In genomic region chr6:155224031-155224451, GRCh38 we compare ENCODE assay signal across 9 cellular contexts. TPM values are rescaled to one million over a fixed set of nuclear protein-coding genes. Genes with fewer than 3 reads are reported as not detected.
DNase-seq lines count a peak whose midpoint lies in the region; ATAC-seq, FAIRE-seq and TF ChIP-seq lines count a peak whose summit lies in the region.
"Had no signal": no experiment of that assay in that cellular context is flagged by ENCODE, and none has a peak within 500 bp of the region (broad histone marks: within the 10 kb centered on the region; RNA-seq: fewer than 3 reads in every experiment).

No MANE protein-coding gene starts in this region.

- POLR2A ChIA-PET in T-cell (lab: Charles Lee) = no interaction called here
- POLR2A ChIA-PET in endothelial cell of umbilical vein (lab: Charles Lee) = no interaction called here

- H3K27me3 Mint-ChIP-seq in T-cell = peaks cover 3 to 11% of the 10 kb centered on the region in 2 donors

- CTCF ChIA-PET in T-cell (lab: Charles Lee) = no interaction called here
- CTCF ChIA-PET in endothelial cell of umbilical vein (lab: Charles Lee) = interaction anchor here (0.8 to 2.0 kb wide), 7 partner anchors 14 to 548 kb away, joined by 3 to 8 read pairs (median 5); no protein-coding TSS in a partner anchor

- H3K9me3 ChIP-seq in endothelial cell of umbilical vein (replicated peaks; ENCODE audit: control insufficient read depth, insufficient read depth, low read length) (no peaks in the 10 kb centered on the region), heart left ventricle (no peaks in the 10 kb centered on the region)

- H3K27me3 ChIP-seq in endothelial cell of umbilical vein (ENCODE audit: control insufficient read depth in 2 of 2, insufficient read depth in 2 of 2, low read length in 2 of 2) (no peaks in the 10 kb centered on the region), heart left ventricle (no peaks in the 10 kb centered on the region)

- H3K27ac ChIP-seq in endothelial cell of umbilical vein (ENCODE audit: insufficient read depth, low read depth, low read length) (peak overlapping the region; percentile 74), heart left ventricle (peak overlapping the region in 1 of 12 donors; percentile 13)

- H3K27ac Mint-ChIP-seq in T-cell = peak overlapping the region; percentile 27 to 62

- 88 to 92% (median 89%) methylated on average over 4 of the region's 4 CpGs for WGBS in heart left ventricle, 4 donors

- H3K36me3 ChIP-seq in endothelial cell of umbilical vein (ENCODE audit: control insufficient read depth in 2 of 2, extremely low read depth in 1 of 2, insufficient read depth in 2 of 2, low read length in 2 of 2) (no peaks in the 10 kb centered on the region), heart left ventricle (no peaks in the 10 kb centered on the region)

- DNase-seq in stimulated activated naive CD4-positive, alpha-beta T cell treated with Interleukin-2 at 50 U/mL for 16 hours (lab: John Stamatoyannopoulos, UW) = peak; percentile 54
- no peak for DNase-seq in stimulated activated naive CD4-positive, alpha-beta T cell (lab: John Stamatoyannopoulos, UW)
- peak in 6 of 34 experiments; percentile 2 to 10 (median 2) for DNase-seq in T-cell
- peak; percentile 90 for DNase-seq in endothelial cell of umbilical vein (ENCODE audit: low read depth, low spot score)
- peak; percentile 16 for DNase-seq in stimulated activated CD8-positive, alpha-beta memory T cell treated with anti-CD3 and anti-CD28 coated beads, Interleukin-4, amount 100 ng/mL, for 24 hours (ENCODE audit: low read depth)
- DNase-seq in heart left ventricle = no peak
- DNase-seq in ecto neural progenitor cell (ENCODE audit: low spot score) = no peak

- H3K4me1 Mint-ChIP-seq in T-cell = peaks cover 5 to 16% (median 10%) of the 10 kb centered on the region in 3 donors

- peak; percentile 99 for ATAC-seq in HG03060 (IDR thresholded peaks at IDR 0.05; ENCODE audit: low read depth, unreplicated experiment)
- ATAC-seq in T-cell (replicated peaks in 1 of 4) = peak; percentile 74 to 81 (median 76)
- no peak for ATAC-seq in heart left ventricle

- H4K20me1 ChIP-seq in endothelial cell of umbilical vein (replicated peaks; ENCODE audit: control insufficient read depth, extremely low read depth, insufficient read depth, low read length) = no peaks in the 10 kb centered on the region

- FAIRE-seq in endothelial cell of umbilical vein (lab: Jason Lieb, UNC) = peak; percentile 95
- FAIRE-seq: G401.6 had no signal

- H3K36me3 Mint-ChIP-seq in T-cell = no peaks in the 10 kb centered on the region

- H3K9me1 ChIP-seq in endothelial cell of umbilical vein (replicated peaks; ENCODE audit: control insufficient read depth, extremely low read depth, insufficient read depth, low read length) = no peaks in the 10 kb centered on the region

- no peak for TF ChIP-seq POLR2A in endothelial cell of umbilical vein (IDR thresholded peaks at IDR 0.05; ENCODE audit: low read depth, low read length)
- no peak for TF ChIP-seq POLR2A in heart left ventricle (IDR thresholded peaks at IDR 0.05)

- H3K4me3 Mint-ChIP-seq in T-cell = peak overlapping the region in 1 of 3 donors; percentile 38

- H3K9ac ChIP-seq in endothelial cell of umbilical vein (replicated peaks; ENCODE audit: extremely low read depth, insufficient read depth, low read length) = peak overlapping the region; percentile 33

- dilution Hi-C loops in endothelial cell of umbilical vein (cut with MboI; ENCODE audit: extremely low pct_ligation_motif_present, low sequenced_read_pairs) = no loop called here

- no peaks in the 10 kb centered on the region for H3K79me2 ChIP-seq in endothelial cell of umbilical vein (ENCODE audit: control insufficient read depth, insufficient read depth, low read length)

- H3K4me2 ChIP-seq in endothelial cell of umbilical vein (ENCODE audit: insufficient read depth, low read length) = peak overlapping the region; percentile 39

- no peak overlapping the region for H2AFZ ChIP-seq in endothelial cell of umbilical vein (ENCODE audit: low read depth, low read length)

- no peak for TF ChIP-seq CTCF in endothelial cell of umbilical vein (IDR thresholded peaks at IDR 0.05; ENCODE audit: extremely low read depth in 1 of 2, insufficient read depth in 1 of 2, low read depth in 1 of 2, low read length in 2 of 2)
- TF ChIP-seq CTCF in heart left ventricle (IDR thresholded peaks at IDR 0.05) = no peak

- H3K4me1 ChIP-seq in endothelial cell of umbilical vein (ENCODE audit: control insufficient read depth, extremely low read depth, insufficient read depth, low read length) (peaks cover 15% of the 10 kb centered on the region), heart left ventricle (peaks cover 0 to 16% (median 0%) of the 10 kb centered on the region in 12 donors)

- BruUV-seq in endothelial cell of umbilical vein (replicated peaks; lab: Mats Ljungman, UMichigan) = no TSS peak

- intact Hi-C loops in endothelial cell of umbilical vein (cut with micrococcal nuclease) = loop anchor here (1.0 kb wide), 2 partner anchors 23 to 35 kb away; no protein-coding TSS in a partner anchor
- intact Hi-C loops in heart left ventricle (cut with DNase I) = no loop called here

- H3K9me3 Mint-ChIP-seq in T-cell = no peaks in the 10 kb centered on the region

- H3K4me3 ChIP-seq in endothelial cell of umbilical vein (replicated peaks in 1 of 3; ENCODE audit: insufficient read depth in 1 of 3, low read depth in 1 of 3, low read length in 3 of 3) (no peak overlapping the region), heart left ventricle (no peak overlapping the region)

TF ChIP-seq in endothelial cell of umbilical vein, 7 proteins besides CTCF, POLR2A, EP300 and RAD21:
- TF ChIP-seq GATA2 (IDR thresholded peaks at IDR 0.05; ENCODE audit: insufficient read depth, insufficient read length, low read depth, low read length) (peak; percentile 78), FOS (IDR thresholded peaks at IDR 0.05; ENCODE audit: borderline replicate concordance, insufficient read depth, low read length) (peak; percentile 99), POLR2AphosphoS5 (IDR thresholded peaks at IDR 0.05; ENCODE audit: insufficient read depth, low read depth, low read length) (peak; percentile 50), EZH2 (IDR thresholded peaks at IDR 0.05; ENCODE audit: borderline replicate concordance, low read depth, low read length, severe bottlenecking) (no peak), JUN (IDR thresholded peaks at IDR 0.05; ENCODE audit: borderline replicate concordance, insufficient read depth, insufficient read length, low read depth) (peak; percentile 92)

RNA-seq across cellular contexts. Expression of gene CLDN20, which starts 39.8 kb away (rescaled TPM):
- total RNA-seq in T-cell (not detected), endothelial cell of umbilical vein (not detected in 2 replicates), heart left ventricle (not detected)
- polyA plus RNA-seq in endothelial cell of umbilical vein (not detected in 2 replicates), heart left ventricle (under 1 TPM in 1 of 2 donors, not detected in 1; 0.30 TPM)
- polyA plus RNA-seq in endothelial cell of umbilical vein (2011; cell fraction: cytosol; rRNA removed) = not detected in 2 replicates
- polyA plus RNA-seq in endothelial cell of umbilical vein (2011; cell fraction: nucleus; rRNA removed) = 0.11 TPM in 1 of 2 replicates, not detected in the other
- polyA plus RNA-seq in endothelial cell of umbilical vein (2012) = 0.29 and 0.52 TPM in 2 replicates
- not detected in 2 replicates for polyA minus RNA-seq in endothelial cell of umbilical vein
- polyA minus RNA-seq in endothelial cell of umbilical vein (2011; cell fraction: cytosol; rRNA and poly(A)+ RNA removed) = not detected
- polyA minus RNA-seq in endothelial cell of umbilical vein (2011; cell fraction: nucleus; rRNA and poly(A)+ RNA removed) = 0.63 and 1.6 TPM in 2 replicates

Comparison
In these comparisons a context has a peak if more than half of its experiments do, and no peak if none do; other contexts are left out.
1. DNase-seq: peak in stimulated activated naive CD4-positive, alpha-beta T cell treated with Interleukin-2 at 50 U/mL for 16 hours (single experiment), endothelial cell of umbilical vein (single experiment) and stimulated activated CD8-positive, alpha-beta memory T cell treated with anti-CD3 and anti-CD28 coated beads, Interleukin-4, amount 100 ng/mL, for 24 hours (single experiment); none in stimulated activated naive CD4-positive, alpha-beta T cell (0 of 6), heart left ventricle (0 of 5) and ecto neural progenitor cell (single experiment).
2. ATAC-seq: peak in HG03060 (single experiment) and T-cell (4 of 4); none in heart left ventricle (0 of 4).